10 cellular contexts compared by ENCODE assay signal in the genomic region with DNA sequence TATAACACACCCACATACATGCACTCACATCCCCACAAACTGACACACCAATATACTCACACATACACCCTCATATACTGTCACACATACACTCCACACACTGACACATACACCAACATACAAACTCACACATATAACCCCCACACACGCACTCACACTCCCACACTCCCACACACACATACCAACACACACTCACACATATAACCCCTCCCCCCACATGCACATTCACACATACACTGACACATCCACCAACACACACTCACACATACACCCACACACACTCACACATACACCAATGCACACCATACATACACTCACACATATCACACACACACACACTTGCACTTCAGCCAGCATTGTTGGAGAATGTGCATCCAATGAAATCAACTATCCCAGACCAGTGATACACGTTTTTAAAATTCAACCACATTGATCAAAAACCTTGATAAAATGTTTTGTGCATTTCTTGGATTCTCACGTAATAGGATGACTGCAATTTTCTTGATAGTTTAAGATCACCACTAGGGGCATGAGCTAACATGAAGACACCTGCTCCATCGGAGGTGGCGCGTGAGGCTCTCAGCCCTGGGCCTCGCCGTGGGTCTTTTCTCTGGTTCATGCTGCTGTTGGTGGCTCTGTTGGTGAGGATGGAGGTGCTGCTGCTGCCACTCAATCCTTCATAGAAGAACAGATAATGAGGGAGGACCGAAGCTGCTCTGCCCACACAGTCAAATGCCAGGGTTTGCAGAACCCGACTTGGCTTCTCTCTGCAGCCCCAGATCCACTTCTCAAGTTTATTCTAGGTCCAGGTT. TPM values are rescaled to one million over a fixed set of nuclear protein-coding genes. Genes with fewer than 3 reads are reported as not detected.
DNase-seq lines count a peak whose midpoint lies in the region; ATAC-seq, FAIRE-seq and TF ChIP-seq lines count a peak whose summit lies in the region.
"Had no signal": no experiment of that assay in that cellular context is flagged by ENCODE, and none has a peak within 500 bp of the region (broad histone marks: within the 10 kb centered on the region; RNA-seq: fewer than 3 reads in every experiment).

No MANE protein-coding gene starts in this region.

- no peaks in the 10 kb centered on the region for H3K36me3 ChIP-seq in H7 (replicated peaks; ENCODE audit: control insufficient read depth, insufficient read depth, low read length)
- H3K36me3 ChIP-seq in kidney (ENCODE audit: control insufficient read depth in 1 of 2, insufficient read depth in 2 of 2, low read length in 2 of 2), result no peaks in the 10 kb centered on the region
- H3K36me3 ChIP-seq: pancreas had no signal

- H3K4me3 ChIP-seq in AG04450 (ENCODE audit: low read depth, low read length) (no peak overlapping the region), H7 (ENCODE audit: insufficient read depth, low read depth, low read length) (no peak overlapping the region), kidney (ENCODE audit: low read length in 2 of 2) (no peak overlapping the region)
- H3K4me3 ChIP-seq: pancreas had no signal

- CTCF ChIA-PET in AG04450 (lab: Charles Lee), result no interaction called here

- DNase-seq in AG04450 (ENCODE audit: low read depth, low spot score) (no peak), H7 (peak; percentile 84), kidney (peak; percentile 48), DMS79 treated with DMSO at 0.1 percent for 48 hours (lab: John Stamatoyannopoulos, UW) (no peak)
- DNase-seq: T-helper 9 cell had no signal

- POLR2A ChIA-PET in AG04450 (lab: Yijun Ruan, JAX), result no interaction called here

- no peak overlapping the region for H3K27ac Mint-ChIP-seq in activated T-helper 17 cell treated with anti-CD3 and anti-CD28 coated beads, Interleukin-2, amount 50 U/mL, for 72 hours

- no peaks in the 10 kb centered on the region for H3K27me3 ChIP-seq in AG04450 (ENCODE audit: control insufficient read depth, insufficient read depth, low read length)
- no peaks in the 10 kb centered on the region; the same call in 1 of the 2 replicates for H3K27me3 ChIP-seq in H7 (ENCODE audit: control insufficient read depth, insufficient read depth, low read length)
- H3K27me3 ChIP-seq: pancreas had no signal

- H3K4me1 Mint-ChIP-seq in activated T-helper 17 cell treated with anti-CD3 and anti-CD28 coated beads, Interleukin-2, amount 50 U/mL, for 72 hours, result no peaks in the 10 kb centered on the region

- peak; percentile 19 for ATAC-seq in activated T-helper 17 cell treated with anti-CD3 and anti-CD28 coated beads, Interleukin-2, amount 50 U/mL, for 72 hours (replicated peaks)
- ATAC-seq in GM18868 (IDR thresholded peaks at IDR 0.05; ENCODE audit: unreplicated experiment) (no peak), HG02981 (IDR thresholded peaks at IDR 0.05; ENCODE audit: unreplicated experiment) (no peak), GM19324 (IDR thresholded peaks at IDR 0.05; ENCODE audit: low FRiP score, unreplicated experiment) (no peak)

- no peak overlapping the region for H3K9ac ChIP-seq in kidney (ENCODE audit: low read length in 2 of 2)

- H3K4me3 Mint-ChIP-seq in activated T-helper 17 cell treated with anti-CD3 and anti-CD28 coated beads, Interleukin-2, amount 50 U/mL, for 72 hours, result no peak overlapping the region

- peak; percentile 31 for TF ChIP-seq CTCF in AG04450 (IDR thresholded peaks at IDR 0.05; ENCODE audit: low read depth, low read length)
- no peak for TF ChIP-seq CTCF in kidney (IDR thresholded peaks at IDR 0.05; ENCODE audit: borderline replicate concordance, extremely low read depth, insufficient read depth)

- FAIRE-seq in kidney (lab: Jason Lieb, UNC), result no peak
- FAIRE-seq: pancreas had no signal

- H3K9me3 ChIP-seq in AG04450 (ENCODE audit: control insufficient read depth, insufficient read depth, low read length), result peaks cover 15% of the 10 kb centered on the region; the same call in 1 of the 2 replicates
- no peaks in the 10 kb centered on the region for H3K9me3 ChIP-seq in kidney (ENCODE audit: control insufficient read depth in 1 of 2, low read length in 2 of 2)
- H3K9me3 ChIP-seq: pancreas had no signal

- H3K27me3 Mint-ChIP-seq in activated T-helper 17 cell treated with anti-CD3 and anti-CD28 coated beads, Interleukin-2, amount 50 U/mL, for 72 hours, result no peaks in the 10 kb centered on the region

- H3K27ac ChIP-seq in AG04450 (ENCODE audit: low read depth, low read length) (no peak overlapping the region), kidney (ENCODE audit: low read depth in 2 of 2, low read length in 2 of 2) (no peak overlapping the region)
- H3K27ac ChIP-seq: pancreas had no signal

- intact Hi-C loops in kidney (cut with DNase I), result no loop called here

- no peaks in the 10 kb centered on the region for H3K9me3 Mint-ChIP-seq in activated T-helper 17 cell treated with anti-CD3 and anti-CD28 coated beads, Interleukin-2, amount 50 U/mL, for 72 hours

- no peaks in the 10 kb centered on the region for H3K36me3 Mint-ChIP-seq in activated T-helper 17 cell treated with anti-CD3 and anti-CD28 coated beads, Interleukin-2, amount 50 U/mL, for 72 hours (ENCODE audit: low read depth)

- peaks cover 0 to 3% of the 10 kb centered on the region in 2 donors for H3K4me1 ChIP-seq in kidney (ENCODE audit: control insufficient read depth in 1 of 2, insufficient read depth in 1 of 2, low read depth in 1 of 2, low read length in 2 of 2)
- H3K4me1 ChIP-seq: pancreas had no signal

RNA-seq across cellular contexts. Expression of a gene that starts 32.1 kb away (rescaled TPM):
- polyA plus RNA-seq in AG04450 (2011; rRNA removed), result 3.2 and 4.1 TPM in 2 replicates
- polyA minus RNA-seq in AG04450 (2011; rRNA and poly(A)+ RNA removed), result 4.2 and 5.1 TPM in 2 replicates
- 15.7 and 18.4 TPM in 2 replicates for total RNA-seq in H7 (2014; rRNA removed; shearing (Covaris generic))
- 10 to 100 TPM in 1 of 2 donors, under 1 TPM in 1; 0.56 to 10.9 TPM for total RNA-seq in activated T-helper 17 cell treated with anti-CD3 and anti-CD28 coated beads, Interleukin-2, amount 50 U/mL, for 72 hours
- 39.7 TPM for total RNA-seq in kidney
- 2.8 TPM for polyA plus RNA-seq in kidney (ENCODE audit: insufficient read depth, low read depth, low replicate concordance)

Comparison
In these comparisons a context has a peak if more than half of its experiments do, and no peak if none do; other contexts are left out.
1. DNase-seq: peak in H7 (single experiment) and kidney (single experiment); none in AG04450 (single experiment) and DMS79 treated with DMSO at 0.1 percent for 48 hours (single experiment).